In genomic region chr10:89373916-89374711, GRCh38 we compare ENCODE assay signal across 8 cellular contexts. TPM values are rescaled to one million over a fixed set of nuclear protein-coding genes. Genes with fewer than 3 reads are reported as not detected.
DNase-seq lines count a peak whose midpoint lies in the region; ATAC-seq and TF ChIP-seq lines count a peak whose summit lies in the region.

No MANE protein-coding gene starts in this region.

- intact Hi-C loops in body of pancreas (cut with DNase I): no loop called here

- TF ChIP-seq POLR2A in body of pancreas (IDR thresholded peaks at IDR 0.05): peak in 2 of 3 donors; percentile 24 to 31

- peak; percentile 99 for ATAC-seq in body of pancreas
- no peak for ATAC-seq in GM18909 (IDR thresholded peaks at IDR 0.05; ENCODE audit: poor library complexity, unreplicated experiment)

- H3K4me3 ChIP-seq in body of pancreas: no peak overlapping the region

- WGBS in body of pancreas, 2 donors: 0 to 4% methylated on average over 3 of the region's 3 CpGs

- peak in 2 of 7 experiments; percentile 9 to 16 for TF ChIP-seq CTCF in body of pancreas (IDR thresholded peaks at IDR 0.05)

- H3K9me3 ChIP-seq in body of pancreas: no peaks in the 10 kb centered on the region

- peaks cover 34% of the 10 kb centered on the region for H3K4me1 ChIP-seq in body of pancreas

- no peaks in the 10 kb centered on the region for H3K27me3 ChIP-seq in body of pancreas

- no peaks in the 10 kb centered on the region for H3K36me3 ChIP-seq in body of pancreas (replicated peaks in 1 of 2; ENCODE audit: insufficient read depth in 1 of 2, low read depth in 2 of 2)

- peak overlapping the region; percentile 84 to 96 (median 89) for H3K27ac ChIP-seq in body of pancreas

- peak; percentile 24 for DNase-seq in HK-2 (ENCODE audit: unreplicated experiment)
- DNase-seq in body of pancreas: peak; percentile 90 to 97 (median 96)
- peak in 45 of 51 donors; percentile 13 to 94 (median 74) for DNase-seq in hypothalamus (lab: John Stamatoyannopoulos, UW)
- DNase-seq in stromal cell of bone marrow (ENCODE audit: low read depth): peak; percentile 98
- DNase-seq in iPS-NIHi7 (ENCODE audit: extremely low spot score): no peak
- DNase-seq in activated CD4-positive, alpha-beta T cell treated with anti-CD3 and anti-CD28 coated beads for 48 hours: no peak
- no peak for DNase-seq in activated naive CD4-positive, alpha-beta T cell (lab: John Stamatoyannopoulos, UW)

RNA-seq across cellular contexts. Expression of gene IFIT1B, which starts 3.7 kb away (rescaled TPM):
- not detected for total RNA-seq in body of pancreas

RNA-seq across cellular contexts. Expression of gene IFIT1, which starts 18.3 kb away (rescaled TPM):
- total RNA-seq in body of pancreas: 1 to 10 TPM; 1.3 to 7.0 TPM

RNA-seq across cellular contexts. Expression of gene IFIT5, which starts 40.3 kb away (rescaled TPM):
- total RNA-seq in body of pancreas: 10 to 100 TPM in 1 of 2 donors, 1 to 10 TPM in 1; 1.6 to 11.7 TPM

RNA-seq across cellular contexts. Expression of gene IFIT3, which starts 46.3 kb away (rescaled TPM):
- total RNA-seq in body of pancreas: 1 to 10 TPM; 2.3 to 3.9 TPM

Comparison
In these comparisons a context has a peak if more than half of its experiments do, and no peak if none do; other contexts are left out.
1. DNase-seq: peak in HK-2 (single experiment), body of pancreas (4 of 4), hypothalamus (45 of 51) and stromal cell of bone marrow (single experiment); none in iPS-NIHi7 (single experiment), activated CD4-positive, alpha-beta T cell treated with anti-CD3 and anti-CD28 coated beads for 48 hours (single experiment) and activated naive CD4-positive, alpha-beta T cell (0 of 4).